1 cellular context compared by ENCODE assay signal in genomic region chr22:29152381-29153138, GRCh38.
TF ChIP-seq lines count a peak whose summit lies in the region.

No MANE protein-coding gene starts in this region.

TF ChIP-seq in GM23338, 12 proteins besides CTCF, POLR2A, EP300 and RAD21 (continued from another document):
- TF ChIP-seq, protein P1, sequence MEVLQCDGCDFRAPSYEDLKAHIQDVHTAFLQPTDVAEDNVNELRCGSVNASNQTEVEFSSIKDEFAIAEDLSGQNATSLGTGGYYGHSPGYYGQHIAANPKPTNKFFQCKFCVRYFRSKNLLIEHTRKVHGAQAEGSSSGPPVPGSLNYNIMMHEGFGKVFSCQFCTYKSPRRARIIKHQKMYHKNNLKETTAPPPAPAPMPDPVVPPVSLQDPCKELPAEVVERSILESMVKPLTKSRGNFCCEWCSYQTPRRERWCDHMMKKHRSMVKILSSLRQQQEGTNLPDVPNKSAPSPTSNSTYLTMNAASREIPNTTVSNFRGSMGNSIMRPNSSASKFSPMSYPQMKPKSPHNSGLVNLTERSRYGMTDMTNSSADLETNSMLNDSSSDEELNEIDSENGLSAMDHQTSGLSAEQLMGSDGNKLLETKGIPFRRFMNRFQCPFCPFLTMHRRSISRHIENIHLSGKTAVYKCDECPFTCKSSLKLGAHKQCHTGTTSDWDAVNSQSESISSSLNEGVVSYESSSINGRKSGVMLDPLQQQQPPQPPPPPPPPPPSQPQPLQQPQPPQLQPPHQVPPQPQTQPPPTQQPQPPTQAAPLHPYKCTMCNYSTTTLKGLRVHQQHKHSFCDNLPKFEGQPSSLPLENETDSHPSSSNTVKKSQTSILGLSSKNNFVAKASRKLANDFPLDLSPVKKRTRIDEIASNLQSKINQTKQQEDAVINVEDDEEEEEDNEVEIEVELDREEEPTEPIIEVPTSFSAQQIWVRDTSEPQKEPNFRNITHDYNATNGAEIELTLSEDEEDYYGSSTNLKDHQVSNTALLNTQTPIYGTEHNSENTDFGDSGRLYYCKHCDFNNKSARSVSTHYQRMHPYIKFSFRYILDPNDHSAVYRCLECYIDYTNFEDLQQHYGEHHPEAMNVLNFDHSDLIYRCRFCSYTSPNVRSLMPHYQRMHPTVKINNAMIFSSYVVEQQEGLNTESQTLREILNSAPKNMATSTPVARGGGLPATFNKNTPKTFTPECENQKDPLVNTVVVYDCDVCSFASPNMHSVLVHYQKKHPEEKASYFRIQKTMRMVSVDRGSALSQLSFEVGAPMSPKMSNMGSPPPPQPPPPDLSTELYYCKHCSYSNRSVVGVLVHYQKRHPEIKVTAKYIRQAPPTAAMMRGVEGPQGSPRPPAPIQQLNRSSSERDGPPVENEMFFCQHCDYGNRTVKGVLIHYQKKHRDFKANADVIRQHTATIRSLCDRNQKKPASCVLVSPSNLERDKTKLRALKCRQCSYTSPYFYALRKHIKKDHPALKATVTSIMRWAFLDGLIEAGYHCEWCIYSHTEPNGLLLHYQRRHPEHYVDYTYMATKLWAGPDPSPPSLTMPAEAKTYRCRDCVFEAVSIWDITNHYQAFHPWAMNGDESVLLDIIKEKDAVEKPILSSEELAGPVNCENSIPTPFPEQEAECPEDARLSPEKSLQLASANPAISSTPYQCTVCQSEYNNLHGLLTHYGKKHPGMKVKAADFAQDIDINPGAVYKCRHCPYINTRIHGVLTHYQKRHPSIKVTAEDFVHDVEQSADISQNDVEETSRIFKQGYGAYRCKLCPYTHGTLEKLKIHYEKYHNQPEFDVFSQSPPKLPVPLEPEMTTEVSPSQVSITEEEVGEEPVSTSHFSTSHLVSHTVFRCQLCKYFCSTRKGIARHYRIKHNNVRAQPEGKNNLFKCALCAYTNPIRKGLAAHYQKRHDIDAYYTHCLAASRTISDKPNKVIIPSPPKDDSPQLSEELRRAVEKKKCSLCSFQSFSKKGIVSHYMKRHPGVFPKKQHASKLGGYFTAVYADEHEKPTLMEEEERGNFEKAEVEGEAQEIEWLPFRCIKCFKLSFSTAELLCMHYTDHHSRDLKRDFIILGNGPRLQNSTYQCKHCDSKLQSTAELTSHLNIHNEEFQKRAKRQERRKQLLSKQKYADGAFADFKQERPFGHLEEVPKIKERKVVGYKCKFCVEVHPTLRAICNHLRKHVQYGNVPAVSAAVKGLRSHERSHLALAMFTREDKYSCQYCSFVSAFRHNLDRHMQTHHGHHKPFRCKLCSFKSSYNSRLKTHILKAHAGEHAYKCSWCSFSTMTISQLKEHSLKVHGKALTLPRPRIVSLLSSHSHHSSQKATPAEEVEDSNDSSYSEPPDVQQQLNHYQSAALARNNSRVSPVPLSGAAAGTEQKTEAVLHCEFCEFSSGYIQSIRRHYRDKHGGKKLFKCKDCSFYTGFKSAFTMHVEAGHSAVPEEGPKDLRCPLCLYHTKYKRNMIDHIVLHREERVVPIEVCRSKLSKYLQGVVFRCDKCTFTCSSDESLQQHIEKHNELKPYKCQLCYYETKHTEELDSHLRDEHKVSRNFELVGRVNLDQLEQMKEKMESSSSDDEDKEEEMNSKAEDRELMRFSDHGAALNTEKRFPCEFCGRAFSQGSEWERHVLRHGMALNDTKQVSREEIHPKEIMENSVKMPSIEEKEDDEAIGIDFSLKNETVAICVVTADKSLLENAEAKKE (CRISPR knock-in tag; IDR thresholded peaks at IDR 0.05) = no peak
- TF ChIP-seq CREB1 (CRISPR knock-in tag; IDR thresholded peaks at IDR 0.05; ENCODE audit: low read depth) = no peak
- TF ChIP-seq JUNB (IDR thresholded peaks at IDR 0.05; ENCODE audit: unreplicated experiment) = no peak
- no peak for TF ChIP-seq STAT1 (IDR thresholded peaks at IDR 0.05; ENCODE audit: unreplicated experiment)
TF ChIP-seq in GM23338: peak in this region for 0.
